Comparison of ENCODE assay signal across 8 cellular contexts in genomic region chr2:57759822-57760300, GRCh38.
DNase-seq lines count a peak whose midpoint lies in the region; ATAC-seq, FAIRE-seq and TF ChIP-seq lines count a peak whose summit lies in the region.

No MANE protein-coding gene starts in this region.

- H3K4me2 ChIP-seq in H1 (ENCODE audit: insufficient read depth in 1 of 2, low read depth in 2 of 2, low read length in 2 of 2) (peak overlapping the region in 1 of 2 experiments; percentile 29; a peak in 2 of 4 replicates), mesendoderm (ENCODE audit: low read length) (peak overlapping the region; percentile 69)

- no peak for TF ChIP-seq POLR2A in H1 (IDR thresholded peaks at IDR 0.05; ENCODE audit: control extremely low read depth in 1 of 2, low read depth in 2 of 2, low read length in 2 of 2)

- no peaks in the 10 kb centered on the region for H3K79me1 ChIP-seq in H1 (ENCODE audit: low read depth, low read length)
- H3K79me1 ChIP-seq in mesendoderm (ENCODE audit: low read length), result no peaks in the 10 kb centered on the region

- H3K27ac ChIP-seq in H1 (ENCODE audit: low read depth, low read length), result no peak overlapping the region
- H3K27ac ChIP-seq in mesendoderm (ENCODE audit: low read depth, low read length), result no peak overlapping the region

- H3K79me2 ChIP-seq in H1 (ENCODE audit: control insufficient read depth in 1 of 2, insufficient read depth in 2 of 2, low read length in 2 of 2) (no peaks in the 10 kb centered on the region), mesendoderm (ENCODE audit: control insufficient read depth, insufficient read depth, low read length) (no peaks in the 10 kb centered on the region)

- H4K5ac ChIP-seq in H1 (ENCODE audit: insufficient read length, low read depth, low read length) (no peak overlapping the region), mesendoderm (ENCODE audit: low read length) (no peak overlapping the region)

- CTCF ChIA-PET in H1 (lab: Charles Lee; ENCODE audit: partially characterized antibody), result interaction anchor here (0.6 to 2.2 kb wide), 24 partner anchors 12 to 891 kb away, joined by 3 to 10 read pairs (median 3); no protein-coding TSS in a partner anchor

- peak; percentile 66 for FAIRE-seq in H1 (lab: Jason Lieb, UNC)

- no peak; a peak in 1 of 3 replicates for TF ChIP-seq EP300 in H1 (IDR thresholded peaks at IDR 0.05; ENCODE audit: borderline replicate concordance in 1 of 2, low read depth in 2 of 2, low read length in 2 of 2)

- H4K8ac ChIP-seq in H1 (ENCODE audit: extremely low read depth, insufficient read depth, low read length) (no peak overlapping the region), mesendoderm (ENCODE audit: low read depth, low read length) (no peak overlapping the region)

- H2AK5ac ChIP-seq in H1 (ENCODE audit: low read depth, low read length) (no peak overlapping the region), mesendoderm (ENCODE audit: low read length) (no peak overlapping the region)

- H2AFZ ChIP-seq in H1 (ENCODE audit: low read length), result peak overlapping the region; percentile 96

- H2BK12ac ChIP-seq in H1 (ENCODE audit: low read depth, low read length), result no peak overlapping the region; the same call in 1 of the 2 replicates

- no peak overlapping the region for H3K23ac ChIP-seq in H1 (ENCODE audit: insufficient read length)
- no peak overlapping the region for H3K23ac ChIP-seq in mesendoderm (ENCODE audit: low read length)

- H3K23me2 ChIP-seq in H1 (ENCODE audit: low read depth, low read length), result no peaks in the 10 kb centered on the region

- H2BK120ac ChIP-seq in H1 (replicated peaks; ENCODE audit: low read depth, low read length) (no peak overlapping the region), mesendoderm (ENCODE audit: low read depth, low read length) (no peak overlapping the region)

- H3K9ac ChIP-seq in H1 (replicated peaks in 1 of 4; ENCODE audit: extremely low read depth in 1 of 4, low read depth in 3 of 4, low read length in 3 of 4) (no peak overlapping the region), mesendoderm (ENCODE audit: low read length) (peak overlapping the region; percentile 71)

- H3K18ac ChIP-seq in H1 (ENCODE audit: extremely low read depth, low read length) (no peak overlapping the region), mesendoderm (ENCODE audit: low read length) (peak overlapping the region; percentile 90)

- H2BK20ac ChIP-seq in H1 (ENCODE audit: low read length), result no peak overlapping the region

- H3K27me3 ChIP-seq in H1 (replicated peaks in 1 of 4; ENCODE audit: control insufficient read depth in 3 of 4, extremely low read depth in 1 of 4, insufficient read depth in 3 of 4, low read length in 3 of 4) (no peaks in the 10 kb centered on the region), mesendoderm (ENCODE audit: insufficient read depth, low read length, poor library complexity) (no peaks in the 10 kb centered on the region)

- H3K36me3 ChIP-seq in H1 (ENCODE audit: control insufficient read depth in 2 of 4, insufficient read depth in 4 of 4, low read length in 3 of 4) (no peaks in the 10 kb centered on the region), mesendoderm (ENCODE audit: control insufficient read depth, insufficient read depth, low read length) (no peaks in the 10 kb centered on the region)

- WGBS in H1 (ENCODE audit: extremely low coverage in 1 of 2, insufficient coverage in 1 of 2, insufficient read length in 1 of 2, insufficient replicate concordance in 2 of 2, low coverage in 1 of 2, low lambda C conversion rate in 2 of 2, missing lambda C conversion rate in 1 of 2), 2 experiments, result 10% methylated on average over 19 of the region's 19 CpGs; no CpG with 5 or more reads in 1 of the 2 experiments
- no CpG with 5 or more reads among the region's 19 CpGs for WGBS in mesendoderm (ENCODE audit: extremely low coverage, insufficient coverage, low lambda C conversion rate)

- no peak overlapping the region for H3K14ac ChIP-seq in H1 (ENCODE audit: insufficient read length)

- H3K4me3 ChIP-seq in H1 (ENCODE audit: extremely low read depth in 1 of 4, insufficient read depth in 2 of 4, low read depth in 3 of 4, low read length in 4 of 4) (peak overlapping the region in 2 of 4 experiments; percentile 11 to 36; a peak in 3 of 8 replicates), mesendoderm (ENCODE audit: low read length) (no peak overlapping the region)

- peak; percentile 63 for DNase-seq in CMK (ENCODE audit: low read depth)
- peak; percentile 90 for DNase-seq in NCI-H82 (lab: John Stamatoyannopoulos, UW)
- DNase-seq in activated CD8-positive, alpha-beta memory T cell treated with anti-CD3 and anti-CD28 coated beads for 24 hours, result peak; percentile 93
- peak; percentile 67 to 99 for DNase-seq in H1 (ENCODE audit: low read depth in 1 of 2, low spot score in 2 of 2)
- peak; percentile 83 for DNase-seq in mesendoderm
- peak; percentile 73 for DNase-seq in stimulated activated CD8-positive, alpha-beta memory T cell treated with anti-CD3 and anti-CD28 coated beads, Interleukin-15, amount 100 ng/mL, for 24 hours (ENCODE audit: low read depth)

- H4K20me1 ChIP-seq in H1 (replicated peaks in 1 of 2; ENCODE audit: control insufficient read depth in 1 of 2, insufficient read depth in 2 of 2, low read length in 2 of 2), result no peaks in the 10 kb centered on the region

- POLR2A ChIA-PET in H1 (lab: Charles Lee; ENCODE audit: partially characterized antibody), result no interaction called here

- H3K4me1 ChIP-seq in H1 (replicated peaks in 1 of 4; ENCODE audit: control insufficient read depth in 3 of 4, insufficient read depth in 4 of 4, low read length in 3 of 4), result peaks cover 3 to 8% (median 5%) of the 10 kb centered on the region in 4 experiments; a peak in 4 of 7 replicates
- no peaks in the 10 kb centered on the region for H3K4me1 ChIP-seq in mesendoderm (ENCODE audit: control insufficient read depth, low read depth, low read length)

- H2BK5ac ChIP-seq in H1 (ENCODE audit: low read depth, low read length) (no peak overlapping the region), mesendoderm (ENCODE audit: low read length) (no peak overlapping the region)

- peak; percentile 85 to 96 (median 95) for TF ChIP-seq CTCF in H1 (IDR thresholded peaks at IDR 0.05; ENCODE audit: control extremely low read depth in 1 of 3, insufficient read depth in 1 of 3, low read depth in 1 of 3, low read length in 3 of 3)

- H3K56ac ChIP-seq in H1 (replicated peaks; ENCODE audit: insufficient read length, low read depth, low read length) (no peak overlapping the region), mesendoderm (ENCODE audit: low read length) (peak overlapping the region; percentile 79)

- H2BK15ac ChIP-seq in H1 (ENCODE audit: low read length), result no peak overlapping the region
- no peak overlapping the region for H2BK15ac ChIP-seq in mesendoderm (replicated peaks; ENCODE audit: low read depth)

- TF ChIP-seq RAD21 in H1 (IDR thresholded peaks at IDR 0.05 in 1 of 2, conservative IDR thresholded peaks at IDR 0.05 in 1 of 2; ENCODE audit: low read depth in 2 of 2, low read length in 2 of 2), result peak; percentile 96 to 99

- H3K4ac ChIP-seq in H1 (replicated peaks; ENCODE audit: insufficient read length, low read depth, low read length) (no peak overlapping the region), mesendoderm (ENCODE audit: low read depth, low read length) (no peak overlapping the region)

- H4K91ac ChIP-seq in H1 (replicated peaks; ENCODE audit: insufficient read length, low read length), result no peak overlapping the region

- ATAC-seq in GM19463 (IDR thresholded peaks at IDR 0.05; ENCODE audit: unreplicated experiment) (peak; percentile 68), HG03575 (IDR thresholded peaks at IDR 0.05; ENCODE audit: extremely low read depth, insufficient number of reproducible peaks, low FRiP score, unreplicated experiment) (peak; percentile 81)

- H3K9me3 ChIP-seq in H1 (ENCODE audit: insufficient read depth in 2 of 2, low read depth in 1 of 2, low read length in 1 of 2), result no peaks in the 10 kb centered on the region

TF ChIP-seq in H1, 55 proteins besides CTCF, POLR2A, EP300 and RAD21 (continues in another document):
- TF ChIP-seq JUND (IDR thresholded peaks at IDR 0.05; ENCODE audit: low read length) (peak; percentile 69), SIRT6 (IDR thresholded peaks at IDR 0.05; ENCODE audit: low read length) (no peak), KDM5A (IDR thresholded peaks at IDR 0.05; ENCODE audit: low read length) (0 out of 2 replicates have a peak, but pooled peaks have one; percentile 32), PHF8 (conservative IDR thresholded peaks at IDR 0.05; ENCODE audit: low read depth, low read length) (no peak), MAX (IDR thresholded peaks at IDR 0.05) (peak; percentile 88), SP4 (IDR thresholded peaks at IDR 0.05; ENCODE audit: low read length) (no peak), BCL11A (IDR thresholded peaks at IDR 0.05; ENCODE audit: low read depth in 2 of 2, low read length in 2 of 2) (no peak)
- TF ChIP-seq, protein P1, sequence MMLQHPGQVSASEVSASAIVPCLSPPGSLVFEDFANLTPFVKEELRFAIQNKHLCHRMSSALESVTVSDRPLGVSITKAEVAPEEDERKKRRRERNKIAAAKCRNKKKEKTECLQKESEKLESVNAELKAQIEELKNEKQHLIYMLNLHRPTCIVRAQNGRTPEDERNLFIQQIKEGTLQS (IDR thresholded peaks at IDR 0.05; ENCODE audit: insufficient read depth, low read depth, low read length), result no peak
- TF ChIP-seq, protein P2, sequence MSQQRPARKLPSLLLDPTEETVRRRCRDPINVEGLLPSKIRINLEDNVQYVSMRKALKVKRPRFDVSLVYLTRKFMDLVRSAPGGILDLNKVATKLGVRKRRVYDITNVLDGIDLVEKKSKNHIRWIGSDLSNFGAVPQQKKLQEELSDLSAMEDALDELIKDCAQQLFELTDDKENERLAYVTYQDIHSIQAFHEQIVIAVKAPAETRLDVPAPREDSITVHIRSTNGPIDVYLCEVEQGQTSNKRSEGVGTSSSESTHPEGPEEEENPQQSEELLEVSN (IDR thresholded peaks at IDR 0.05), result peak; percentile 72
